ENCODE assay signal across 13 cellular contexts in the genomic region with DNA sequence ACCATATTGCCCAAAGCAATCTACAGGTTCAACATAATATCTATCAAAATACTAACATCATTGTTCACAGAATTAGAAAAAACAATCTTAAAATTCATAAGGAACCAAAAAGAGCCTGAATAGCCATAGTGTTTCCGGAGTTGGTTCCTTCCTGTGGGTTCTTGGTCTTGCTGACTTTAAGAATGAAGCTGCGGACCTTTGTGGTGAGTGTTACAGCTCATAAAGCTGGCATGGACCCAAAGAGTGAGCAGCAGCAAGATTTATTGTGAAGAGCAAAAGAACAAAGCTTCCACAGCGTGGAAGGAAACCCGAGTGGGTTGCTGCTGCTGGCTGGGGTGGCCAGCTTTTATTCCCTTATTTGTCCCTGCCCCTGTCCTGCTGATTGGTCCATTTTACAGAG. TPM values are rescaled to one million over a fixed set of nuclear protein-coding genes. Genes with fewer than 3 reads are reported as not detected.
A peak's percentile ranks its signal among the peaks of the same experiment; 100 is the strongest.
DNase-seq lines count a peak whose midpoint lies in the region; ATAC-seq and TF ChIP-seq lines count a peak whose summit lies in the region.
"Had no signal": no experiment of that assay in that cellular context is flagged by ENCODE, and none has a peak within 500 bp of the region (broad histone marks: within the 10 kb centered on the region; RNA-seq: fewer than 3 reads in every experiment).

No MANE protein-coding gene starts in this region.

- H3K4me3 ChIP-seq in CD8-positive, alpha-beta memory T cell (ENCODE audit: low read length): no peak overlapping the region
- H3K4me3 ChIP-seq in Loucy (ENCODE audit: low read length, poor library complexity, severe bottlenecking) (no peak overlapping the region), adrenal gland (no peak overlapping the region)
- H3K4me3 ChIP-seq: heart right ventricle had no signal

- H3K27ac Mint-ChIP-seq in CD8-positive, alpha-beta memory T cell: peak overlapping the region in 2 of 8 donors; percentile 16 to 54
- H3K27ac Mint-ChIP-seq: activated T-helper 1 cell treated with anti-CD3 and anti-CD28 coated beads, Interleukin-12 subunit alpha, Interleukin-12 subunit beta, Interleukin-2, Interleukin-4 antibody, amounts not matched to agents 30 ng/mL and 10 ng/mL and 1 ng/mL, durations not matched to agents 14 hours and 24 hours and 36 hours had no signal

- TF ChIP-seq POLR2A in adrenal gland (IDR thresholded peaks at IDR 0.05): no peak

- no peak for ATAC-seq in HG03378 (IDR thresholded peaks at IDR 0.05; ENCODE audit: unreplicated experiment)
- ATAC-seq: heart right ventricle, SK-N-SH treated with all-trans-retinoic acid at 6 μM for 48 hours had no signal

- H3K4me1 Mint-ChIP-seq in CD8-positive, alpha-beta memory T cell: peaks cover 6 to 12% (median 11%) of the 10 kb centered on the region in 3 donors

- no peaks in the 10 kb centered on the region for H3K9me2 ChIP-seq in Loucy (replicated peaks; ENCODE audit: low read depth, low read length)

- H3K36me3 ChIP-seq in CD8-positive, alpha-beta memory T cell (ENCODE audit: insufficient read depth, low read length): no peaks in the 10 kb centered on the region
- H3K36me3 ChIP-seq in Loucy (ENCODE audit: insufficient read depth, low read length) (no peaks in the 10 kb centered on the region), adrenal gland (replicated peaks in 1 of 2) (no peaks in the 10 kb centered on the region)
- H3K36me3 ChIP-seq: heart right ventricle had no signal

- H3K9ac ChIP-seq in Loucy (ENCODE audit: low read depth, low read length, poor library complexity, severe bottlenecking): no peak overlapping the region

- H4K20me1 ChIP-seq in Loucy (ENCODE audit: insufficient read depth, low read length, poor library complexity, severe bottlenecking): no peaks in the 10 kb centered on the region

- H3K9me3 Mint-ChIP-seq in CD8-positive, alpha-beta memory T cell: peaks cover 12 to 34% (median 25%) of the 10 kb centered on the region in 5 donors

- no peak for TF ChIP-seq CTCF in Loucy (conservative IDR thresholded peaks at IDR 0.05; ENCODE audit: low read length)
- no peak for TF ChIP-seq CTCF in adrenal gland (IDR thresholded peaks at IDR 0.05)

- peaks cover 0 to 18% (median 5%) of the 10 kb centered on the region in 3 donors for H3K36me3 Mint-ChIP-seq in CD8-positive, alpha-beta memory T cell

- intact Hi-C loops in adrenal gland (cut with DNase I): no loop called here

- peak in 3 of 5 donors; percentile 10 to 54 (median 53) for DNase-seq in CD8-positive, alpha-beta memory T cell
- DNase-seq in adrenal gland (peak in 6 of 7 donors; percentile 39 to 65 (median 56)), kidney tubule cell (ENCODE audit: low spot score) (peak; percentile 48), NCI-H2171 treated with DMSO at 0.1 percent for 48 hours (lab: John Stamatoyannopoulos, UW) (no peak), NCI-H345 (lab: John Stamatoyannopoulos, UW) (no peak)
- DNase-seq: activated CD4-positive, CD25-positive, alpha-beta regulatory T cell treated with anti-CD3 and anti-CD28 coated beads, Interleukin-2, amount 50 U/mL, for 72 hours; NCI-H187 treated with DMSO at 0.1 percent for 48 hours had no signal

- POLR2A ChIA-PET in CD8-positive, alpha-beta memory T cell (lab: Charles Lee): no interaction called here

- peaks cover 0 to 2% of the 10 kb centered on the region in 2 donors for H3K27me3 Mint-ChIP-seq in CD8-positive, alpha-beta memory T cell

- peak overlapping the region; percentile 15 for H3K4me2 ChIP-seq in Loucy (ENCODE audit: low read depth, low read length, poor library complexity, severe bottlenecking)

- peaks cover 6% of the 10 kb centered on the region for H3K4me1 ChIP-seq in CD8-positive, alpha-beta memory T cell (ENCODE audit: insufficient read depth, low read length)
- H3K4me1 ChIP-seq in Loucy (ENCODE audit: insufficient read depth, low read length, poor library complexity, severe bottlenecking) (peaks cover 8% of the 10 kb centered on the region), adrenal gland (replicated peaks in 1 of 2) (peaks cover 0 to under 1% of the 10 kb centered on the region in 2 donors)

- CTCF ChIA-PET in CD8-positive, alpha-beta memory T cell (lab: Charles Lee): interaction anchor here (1.4 to 1.5 kb wide), 2 partner anchors 17 to 92 kb away, joined by 3 to 4 read pairs; partner anchors contain the start of gene XYLB

- no peak overlapping the region for H2AFZ ChIP-seq in Loucy (ENCODE audit: low read length)

- no peaks in the 10 kb centered on the region for H3K27me3 ChIP-seq in CD8-positive, alpha-beta memory T cell (ENCODE audit: insufficient read depth, low read length, poor library complexity, severe bottlenecking)
- H3K27me3 ChIP-seq in Loucy (ENCODE audit: insufficient read depth, low read length, poor library complexity, severe bottlenecking): no peaks in the 10 kb centered on the region
- no peaks in the 10 kb centered on the region for H3K27me3 ChIP-seq in adrenal gland
- H3K27me3 ChIP-seq: heart right ventricle had no signal

- 32 to 38% (median 34%) methylated on average over 4 of the region's 4 CpGs for WGBS in adrenal gland, 4 donors

- H3K4me3 Mint-ChIP-seq in CD8-positive, alpha-beta memory T cell: peak overlapping the region in 3 of 7 donors; percentile 7 to 35 (median 28)
- H3K4me3 Mint-ChIP-seq: activated T-helper 1 cell treated with anti-CD3 and anti-CD28 coated beads, Interleukin-12 subunit alpha, Interleukin-12 subunit beta, Interleukin-2, Interleukin-4 antibody, amounts not matched to agents 30 ng/mL and 10 ng/mL and 1 ng/mL, durations not matched to agents 14 hours and 24 hours and 36 hours; CD14-positive monocyte had no signal

- H3K9me3 ChIP-seq in CD8-positive, alpha-beta memory T cell (ENCODE audit: low read length): peaks cover 14% of the 10 kb centered on the region
- peaks cover 25% of the 10 kb centered on the region; the same call in 1 of the 2 replicates for H3K9me3 ChIP-seq in Loucy (ENCODE audit: insufficient read depth, low read depth, low read length)
- H3K9me3 ChIP-seq in adrenal gland (replicated peaks in 1 of 3): peaks cover 0 to 9% (median 0%) of the 10 kb centered on the region in 3 donors

- H3K79me2 ChIP-seq in Loucy (ENCODE audit: insufficient read depth, low read length): no peaks in the 10 kb centered on the region

- H3F3A ChIP-seq in Loucy (ENCODE audit: low read depth): no peaks in the 10 kb centered on the region; the same call in 1 of the 2 replicates

- H3K27ac ChIP-seq in CD8-positive, alpha-beta memory T cell (ENCODE audit: low read depth, low read length): no peak overlapping the region
- H3K27ac ChIP-seq in adrenal gland: no peak overlapping the region
- H3K27ac ChIP-seq: heart right ventricle had no signal

RNA-seq across cellular contexts. Expression of gene ACVR2B, which starts 15.3 kb away (rescaled TPM):
- 1 to 10 TPM; 5.5 to 6.0 TPM for total RNA-seq in CD8-positive, alpha-beta memory T cell
- polyA plus RNA-seq in CD8-positive, alpha-beta memory T cell: 0.43 TPM
- total RNA-seq in adrenal gland: 10 to 100 TPM in 6 of 8 donors, 1 to 10 TPM in 2; 3.6 to 20.2 (median 14.4) TPM
- 1 to 10 TPM; 1.8 to 5.1 (median 2.3) TPM for polyA plus RNA-seq in adrenal gland

RNA-seq across cellular contexts. Expression of gene EXOG, which starts 57.7 kb away (rescaled TPM):
- 10 to 100 TPM; 17.7 to 19.0 TPM for total RNA-seq in CD8-positive, alpha-beta memory T cell
- 8.7 TPM for polyA plus RNA-seq in CD8-positive, alpha-beta memory T cell
- total RNA-seq in adrenal gland: 10 to 100 TPM in 7 of 8 donors, 1 to 10 TPM in 1; 5.8 to 14.3 (median 11.4) TPM
- 10 to 100 TPM in 1 of 3 donors, 1 to 10 TPM in 2; 8.3 to 13.6 (median 9.9) TPM for polyA plus RNA-seq in adrenal gland

Comparison
In these comparisons a context has a peak if more than half of its experiments do, and no peak if none do; other contexts are left out.
1. DNase-seq: peak in CD8-positive, alpha-beta memory T cell (3 of 5), adrenal gland (6 of 7) and kidney tubule cell (single experiment); none in NCI-H2171 treated with DMSO at 0.1 percent for 48 hours (single experiment) and NCI-H345 (single experiment).